12 cellular contexts compared by ENCODE assay signal in genomic region chr4:3294401-3295241, GRCh38. TPM values are rescaled to one million over a fixed set of nuclear protein-coding genes. Genes with fewer than 3 reads are reported as not detected.
DNase-seq lines count a peak whose midpoint lies in the region; ATAC-seq and TF ChIP-seq lines count a peak whose summit lies in the region.
"Had no signal": no experiment of that assay in that cellular context is flagged by ENCODE, and none has a peak within 500 bp of the region (broad histone marks: within the 10 kb centered on the region; RNA-seq: fewer than 3 reads in every experiment).

No MANE protein-coding gene starts in this region.

- peak overlapping the region; percentile 25 to 90 (median 89) for H3K27ac Mint-ChIP-seq in nephron
- H3K27ac Mint-ChIP-seq: activated naive CD8-positive, alpha-beta T cell had no signal

- ATAC-seq in Right ventricle myocardium superior (ENCODE audit: poor library complexity) (no peak), left ventricle myocardium superior (no peak), HG02870 (IDR thresholded peaks at IDR 0.05; ENCODE audit: unreplicated experiment) (no peak)

- H3K4me3 ChIP-seq in coronary artery (peak overlapping the region; percentile 92), vagina (peak overlapping the region; percentile 77 to 97)
- H3K4me3 ChIP-seq: GM12878 had no signal

- peak overlapping the region; percentile 70 to 98 for H3K27ac ChIP-seq in coronary artery
- H3K27ac ChIP-seq in vagina: peak overlapping the region; percentile 85

- peaks cover 19% of the 10 kb centered on the region for H3K9me3 Mint-ChIP-seq in nephron

- intact Hi-C loops in Right ventricle myocardium superior (cut with DNase I) (no loop called here), left ventricle myocardium superior (cut with micrococcal nuclease) (no loop called here), vagina (cut with DNase I) (loop anchor here (10.0 kb wide), 1 partner anchor 90 kb away; no protein-coding TSS in a partner anchor)

- no peaks in the 10 kb centered on the region for H3K36me3 ChIP-seq in vagina
- H3K36me3 ChIP-seq: BE2C had no signal

- no peaks in the 10 kb centered on the region for H3K27me3 ChIP-seq in vagina
- H3K27me3 ChIP-seq: BE2C had no signal

- peaks cover 31% of the 10 kb centered on the region for H3K4me1 Mint-ChIP-seq in nephron

- no peak for TF ChIP-seq CTCF in coronary artery (IDR thresholded peaks at IDR 0.05)
- TF ChIP-seq CTCF in nephron (IDR thresholded peaks at IDR 0.05; ENCODE audit: unreplicated experiment in 3 of 3): no peak
- TF ChIP-seq CTCF in vagina (IDR thresholded peaks at IDR 0.05): no peak

- no peaks in the 10 kb centered on the region for H3K9me3 ChIP-seq in vagina
- H3K9me3 ChIP-seq: BE2C had no signal

- DNase-seq in Right ventricle myocardium superior: peak; percentile 37
- no peak for DNase-seq in left ventricle myocardium superior
- DNase-seq in coronary artery (ENCODE audit: low spot score): peak; percentile 69
- DNase-seq in vagina (ENCODE audit: extremely low spot score in 2 of 2): peak; percentile 88 to 94
- no peak for DNase-seq in nucleus accumbens (lab: John Stamatoyannopoulos, UW)
- no peak for DNase-seq in stimulated activated naive CD4-positive, alpha-beta T cell treated with Interleukin-2 at 50 U/mL for 16 hours (lab: John Stamatoyannopoulos, UW)
- DNase-seq: BE2C, small intestine had no signal

- H3K36me3 Mint-ChIP-seq in nephron (ENCODE audit: low read depth): peaks cover 50% of the 10 kb centered on the region
- H3K36me3 Mint-ChIP-seq: activated naive CD8-positive, alpha-beta T cell had no signal

- H3K27me3 Mint-ChIP-seq in nephron (ENCODE audit: low read depth): no peaks in the 10 kb centered on the region

- H3K4me1 ChIP-seq in vagina: peaks cover 39% of the 10 kb centered on the region
- H3K4me1 ChIP-seq: BE2C had no signal

- no peak for TF ChIP-seq POLR2A in vagina (IDR thresholded peaks at IDR 0.05)

- H3K4me3 Mint-ChIP-seq in nephron: peak overlapping the region; percentile 90 to 96 (median 93)

RNA-seq across cellular contexts. Expression of gene RGS12, which starts 1.8 kb away (rescaled TPM):
- 15.8 TPM for total RNA-seq in Right ventricle myocardium superior
- total RNA-seq in left ventricle myocardium superior: 14.6 TPM
- 64.8 TPM for total RNA-seq in vagina

RNA-seq across cellular contexts. Expression of gene MSANTD1, which starts 45.7 kb away (rescaled TPM):
- total RNA-seq in Right ventricle myocardium superior: 0.54 TPM
- 0.45 TPM for total RNA-seq in left ventricle myocardium superior
- 0.49 TPM for total RNA-seq in vagina

Comparison
In these comparisons a context has a peak if more than half of its experiments do, and no peak if none do; other contexts are left out.
1. DNase-seq: peak in Right ventricle myocardium superior (single experiment), coronary artery (single experiment) and vagina (2 of 2); none in left ventricle myocardium superior (single experiment), nucleus accumbens (0 of 56) and stimulated activated naive CD4-positive, alpha-beta T cell treated with Interleukin-2 at 50 U/mL for 16 hours (single experiment).